In the genomic region with DNA sequence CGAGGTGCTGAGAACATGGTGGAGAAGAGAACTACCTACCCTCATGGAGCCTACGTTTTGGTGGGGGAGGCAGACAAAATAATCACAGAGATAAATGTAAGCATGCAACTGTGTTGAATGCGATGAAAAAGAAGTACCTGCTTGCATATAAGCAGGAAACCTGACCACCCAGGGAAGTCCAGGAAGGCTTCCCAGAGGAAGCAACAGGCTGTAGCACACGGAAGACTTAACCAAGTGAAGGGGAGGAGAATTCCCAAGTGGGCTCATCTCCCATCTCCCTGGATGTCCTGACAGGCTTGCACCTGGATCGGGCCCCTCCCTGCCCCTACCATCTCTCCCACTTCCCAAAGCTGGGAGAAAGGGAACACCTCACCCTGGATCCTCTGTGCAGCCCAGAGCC, we compare ENCODE assay signal across 20 cellular contexts. TPM values are rescaled to one million over a fixed set of nuclear protein-coding genes. Genes with fewer than 3 reads are reported as not detected.
DNase-seq lines count a peak whose midpoint lies in the region; ATAC-seq and TF ChIP-seq lines count a peak whose summit lies in the region.
"Had no signal": no experiment of that assay in that cellular context is flagged by ENCODE, and none has a peak within 500 bp of the region (broad histone marks: within the 10 kb centered on the region; RNA-seq: fewer than 3 reads in every experiment).

No MANE protein-coding gene starts in this region.

- H3K79me1 ChIP-seq in neuronal stem cell (ENCODE audit: low read depth, low read length), result peaks cover 11% of the 10 kb centered on the region

- H2BK12ac ChIP-seq in neuronal stem cell (ENCODE audit: low read length), result no peak overlapping the region

- no peak overlapping the region for H3K27ac Mint-ChIP-seq in T-helper 1 cell treated with Interleukin-12 subunit alpha and Interleukin-12 subunit beta and Interleukin-4 antibody, amounts not matched to agents 30 μg/mL and 1 μg/mL, for 36 hours
- H3K27ac Mint-ChIP-seq in central memory CD8-positive, alpha-beta T cell (ENCODE audit: low read depth), result no peak overlapping the region
- H3K27ac Mint-ChIP-seq: activated naive CD8-positive, alpha-beta T cell treated with anti-CD3 and anti-CD28 coated beads for 36 hours; stimulated activated memory B cell treated with anti-CD40 and anti-IgM and Interleukin-4, amounts not matched to agents 10 μg/mL and 1 μg/mL and 100 μg/mL, for 72 hours had no signal

- H3K4me1 Mint-ChIP-seq in T-helper 1 cell treated with Interleukin-12 subunit alpha and Interleukin-12 subunit beta and Interleukin-4 antibody, amounts not matched to agents 30 μg/mL and 1 μg/mL, for 36 hours (ENCODE audit: low read depth), result peaks cover 43% of the 10 kb centered on the region
- peaks cover 38% of the 10 kb centered on the region for H3K4me1 Mint-ChIP-seq in central memory CD8-positive, alpha-beta T cell

- H3K23ac ChIP-seq in neuronal stem cell (ENCODE audit: low read depth, low read length, poor library complexity), result no peak overlapping the region

- H3K9ac ChIP-seq in neuronal stem cell (ENCODE audit: low read depth, low read length, poor library complexity), result peak overlapping the region; percentile 18

- POLR2A ChIA-PET in HEK293 (lab: Yijun Ruan, JAX), result interaction anchor here (1.0 to 2.6 kb wide), 2 partner anchors 7 to 56 kb away, joined by 4 to 27 read pairs; partner anchors contain the start of genes LRRC46, MRPL10 and SP2

- no peak overlapping the region for H2BK15ac ChIP-seq in neuronal stem cell (ENCODE audit: low read length)

- H3K4me3 Mint-ChIP-seq in T-helper 1 cell treated with Interleukin-12 subunit alpha and Interleukin-12 subunit beta and Interleukin-4 antibody, amounts not matched to agents 30 μg/mL and 1 μg/mL, for 36 hours, result peak overlapping the region; percentile 37
- peak overlapping the region; percentile 29 for H3K4me3 Mint-ChIP-seq in central memory CD8-positive, alpha-beta T cell

- no peak overlapping the region for H4K91ac ChIP-seq in neuronal stem cell (ENCODE audit: low read depth, low read length, poor library complexity)

- CTCF ChIA-PET in HEK293 (lab: Yijun Ruan, JAX), result interaction anchor here (0.7 to 19.4 kb wide), 3 partner anchors 17 to 132 kb away, joined by 4 to 837 read pairs (median 5); partner anchors contain the start of genes CDK5RAP3, OSBPL7 and SP2

- H2AFZ ChIP-seq in neuronal stem cell (ENCODE audit: low read length), result no peak overlapping the region

- TF ChIP-seq CTCF in HEK293 (tag by site-specific recombination; IDR thresholded peaks at IDR 0.05), result no peak

- no peaks in the 10 kb centered on the region for H3K9me3 ChIP-seq in HEK293 (ENCODE audit: control insufficient read depth, insufficient read depth, low read depth, low read length)
- no peaks in the 10 kb centered on the region for H3K9me3 ChIP-seq in neuronal stem cell (replicated peaks in 1 of 2; ENCODE audit: control insufficient read depth in 2 of 2, insufficient read depth in 1 of 2, low read depth in 1 of 2, low read length in 2 of 2)
- H3K9me3 ChIP-seq: esophagus muscularis mucosa, HAP-1 had no signal

- peaks cover 0 to 7% (median under 1%) of the 10 kb centered on the region in 3 experiments for H3K27me3 ChIP-seq in neuronal stem cell (ENCODE audit: control insufficient read depth in 3 of 3, insufficient read depth in 3 of 3, low read depth in 1 of 3, low read length in 3 of 3)
- H3K27me3 ChIP-seq: esophagus muscularis mucosa had no signal

- no peak overlapping the region for H3K4me3 ChIP-seq in HEK293 (ENCODE audit: low read depth, low read length)
- H3K4me3 ChIP-seq in neuronal stem cell (ENCODE audit: low read length in 2 of 2), result no peak overlapping the region
- H3K4me3 ChIP-seq: esophagus muscularis mucosa, HAP-1 had no signal

- H2BK120ac ChIP-seq in neuronal stem cell (ENCODE audit: low read depth, low read length), result no peak overlapping the region

- H3K27me3 Mint-ChIP-seq in T-helper 1 cell treated with Interleukin-12 subunit alpha and Interleukin-12 subunit beta and Interleukin-4 antibody, amounts not matched to agents 30 μg/mL and 1 μg/mL, for 36 hours (ENCODE audit: low read depth), result peaks cover 4% of the 10 kb centered on the region
- no peaks in the 10 kb centered on the region for H3K27me3 Mint-ChIP-seq in central memory CD8-positive, alpha-beta T cell

- no peak overlapping the region for H3K18ac ChIP-seq in neuronal stem cell (ENCODE audit: low read length)

- H3K4me1 ChIP-seq in HEK293 (ENCODE audit: control insufficient read depth, insufficient read depth, low read length), result no peaks in the 10 kb centered on the region; the same call in 1 of the 2 replicates
- peaks cover 9 to 13% of the 10 kb centered on the region in 2 donors for H3K4me1 ChIP-seq in neuronal stem cell (ENCODE audit: control insufficient read depth in 2 of 2, insufficient read depth in 1 of 2, low read depth in 1 of 2, low read length in 2 of 2)

- H3K36me3 ChIP-seq in HEK293 (ENCODE audit: control insufficient read depth in 2 of 2, insufficient read depth in 1 of 2, low read length in 2 of 2) (peaks cover 0 to 47% of the 10 kb centered on the region in 2 experiments; a peak in 1 of 3 replicates), neuronal stem cell (replicated peaks in 1 of 2; ENCODE audit: control insufficient read depth in 2 of 2, insufficient read depth in 2 of 2, low read length in 2 of 2) (peaks cover 13 to 26% of the 10 kb centered on the region in 2 donors)
- H3K36me3 ChIP-seq: HAP-1 had no signal

- DNase-seq in T-helper 1 cell, result no peak
- DNase-seq in central memory CD8-positive, alpha-beta T cell (ENCODE audit: low spot score in 2 of 2), result no peak
- no peak for DNase-seq in neuronal stem cell (ENCODE audit: low spot score)
- no peak for DNase-seq in AG08395 (ENCODE audit: low spot score)
- DNase-seq: activated naive CD8-positive, alpha-beta T cell treated with anti-CD3 and anti-CD28 coated beads for 36 hours; AML-193; effector memory CD4-positive, alpha-beta T cell; KG1; left ventricle myocardium superior; NCI-H524 treated with DMSO at 0.1 percent for 48 hours; occipital lobe had no signal

- H3K4ac ChIP-seq in neuronal stem cell (ENCODE audit: low read length), result no peak overlapping the region

- H3K9me3 Mint-ChIP-seq in T-helper 1 cell treated with Interleukin-12 subunit alpha and Interleukin-12 subunit beta and Interleukin-4 antibody, amounts not matched to agents 30 μg/mL and 1 μg/mL, for 36 hours, result no peaks in the 10 kb centered on the region
- H3K9me3 Mint-ChIP-seq in central memory CD8-positive, alpha-beta T cell, result no peaks in the 10 kb centered on the region
- H3K9me3 Mint-ChIP-seq: activated naive CD8-positive, alpha-beta T cell treated with anti-CD3 and anti-CD28 coated beads for 36 hours; stimulated activated memory B cell treated with anti-CD40 and anti-IgM and Interleukin-4, amounts not matched to agents 10 μg/mL and 1 μg/mL and 100 μg/mL, for 72 hours had no signal

- H4K8ac ChIP-seq in neuronal stem cell (ENCODE audit: low read depth, low read length), result no peak overlapping the region

- ATAC-seq in central memory CD8-positive, alpha-beta T cell (replicated peaks; ENCODE audit: extremely low read depth, poor library complexity, severe bottlenecking), result no peak
- ATAC-seq in HG03521 (IDR thresholded peaks at IDR 0.05; ENCODE audit: unreplicated experiment) (no peak), HG03095 (IDR thresholded peaks at IDR 0.05; ENCODE audit: unreplicated experiment) (no peak)
- ATAC-seq: activated CD4-positive, CD25-positive, alpha-beta regulatory T cell treated with anti-CD3 and anti-CD28 coated beads, Interleukin-2, amount 50 U/mL, for 24 hours; left ventricle myocardium superior; stimulated activated memory B cell treated with anti-CD40 and anti-IgM and Interleukin-4, amounts not matched to agents 10 μg/mL and 1 μg/mL and 100 μg/mL, for 72 hours had no signal

- H3K36me3 Mint-ChIP-seq in T-helper 1 cell treated with Interleukin-12 subunit alpha and Interleukin-12 subunit beta and Interleukin-4 antibody, amounts not matched to agents 30 μg/mL and 1 μg/mL, for 36 hours (ENCODE audit: low read depth), result peaks cover 3% of the 10 kb centered on the region
- peaks cover 5% of the 10 kb centered on the region for H3K36me3 Mint-ChIP-seq in central memory CD8-positive, alpha-beta T cell (ENCODE audit: insufficient read depth)
- H3K36me3 Mint-ChIP-seq: activated naive CD8-positive, alpha-beta T cell treated with anti-CD3 and anti-CD28 coated beads for 36 hours had no signal

- H3K4me2 ChIP-seq in neuronal stem cell (ENCODE audit: insufficient read depth, low read length, poor library complexity, severe bottlenecking), result no peak overlapping the region

- no peak overlapping the region for H2AK5ac ChIP-seq in neuronal stem cell (ENCODE audit: low read depth, low read length)

- H3K27ac ChIP-seq in HEK293 (ENCODE audit: extremely low read depth, low read depth, low read length) (no peak overlapping the region), neuronal stem cell (replicated peaks; ENCODE audit: low read length) (no peak overlapping the region)
- H3K27ac ChIP-seq: 22Rv1, esophagus muscularis mucosa had no signal

- no CpG with 5 or more reads among the region's 5 CpGs for WGBS in neuronal stem cell (ENCODE audit: extremely low coverage in 2 of 2, insufficient read length in 2 of 2, insufficient replicate concordance in 1 of 2), 2 donors

- no peak overlapping the region for H2BK5ac ChIP-seq in neuronal stem cell (ENCODE audit: low read length)

- H3K14ac ChIP-seq in neuronal stem cell (ENCODE audit: low read length), result no peak overlapping the region

TF ChIP-seq in HEK293, 187 proteins besides CTCF, POLR2A, EP300 and RAD21:
- peak; percentile 59; the same call in 1 of the 2 replicates for TF ChIP-seq SCRT2 (tag by site-specific recombination; IDR thresholded peaks at IDR 0.05)
- TF ChIP-seq ELK4 (IDR thresholded peaks at IDR 0.05; ENCODE audit: borderline replicate concordance, low read depth, low read length), result no peak
- no peak for TF ChIP-seq ZFP69B (tag by site-specific recombination; IDR thresholded peaks at IDR 0.05)

RNA-seq across cellular contexts. Expression of gene SCRN2, which starts 2.0 kb away (rescaled TPM):
- 37.2 TPM for polyA plus RNA-seq in neuronal stem cell (2013, experiment 1 of 2)
- 36.3 TPM for polyA plus RNA-seq in neuronal stem cell (2013, experiment 2 of 2)

RNA-seq across cellular contexts. Expression of gene LRRC46, which starts 7.6 kb away (rescaled TPM):
- polyA plus RNA-seq in neuronal stem cell (2013, experiment 1 of 2), result 0.17 TPM
- polyA plus RNA-seq in neuronal stem cell (2013, experiment 2 of 2), result 0.32 TPM

RNA-seq across cellular contexts. Expression of gene MRPL10, which starts 7.7 kb away (rescaled TPM):
- polyA plus RNA-seq in neuronal stem cell (2013, experiment 1 of 2), result 80.5 TPM
- 84.1 TPM for polyA plus RNA-seq in neuronal stem cell (2013, experiment 2 of 2)

RNA-seq across cellular contexts. Expression of gene SP6, which starts 11.9 kb away (rescaled TPM):
- 0.24 TPM for polyA plus RNA-seq in neuronal stem cell (2013, experiment 1 of 2)
- polyA plus RNA-seq in neuronal stem cell (2013, experiment 2 of 2), result 0.26 TPM

RNA-seq across cellular contexts. Expression of gene OSBPL7, which starts 17.5 kb away (rescaled TPM):
- polyA plus RNA-seq in neuronal stem cell (2013, experiment 1 of 2), result 5.8 TPM
- polyA plus RNA-seq in neuronal stem cell (2013, experiment 2 of 2), result 5.3 TPM
